ENCODE assay signal across 1 cellular context in genomic region chr15:84955089-84955848, GRCh38.
TF ChIP-seq lines count a peak whose summit lies in the region.

No MANE protein-coding gene starts in this region.

TF ChIP-seq in SK-N-SH treated with all-trans-retinoic acid at 6 μM for 48 hours, 23 proteins besides CTCF, POLR2A, EP300 and RAD21 (continued from another document):
- TF ChIP-seq POU6F1 (CRISPR knock-in tag; IDR thresholded peaks at IDR 0.05; ENCODE audit: borderline replicate concordance, low read depth) (no peak), TOX (CRISPR knock-in tag; IDR thresholded peaks at IDR 0.05; ENCODE audit: borderline replicate concordance) (no peak), GLIS3 (CRISPR knock-in tag; IDR thresholded peaks at IDR 0.05) (no peak), ZNF70 (CRISPR knock-in tag; IDR thresholded peaks at IDR 0.05) (no peak), ESRRG (CRISPR knock-in tag; IDR thresholded peaks at IDR 0.05) (no peak), CREB5 (CRISPR knock-in tag; IDR thresholded peaks at IDR 0.05; ENCODE audit: low read depth) (no peak), CSDC2 (CRISPR knock-in tag; IDR thresholded peaks at IDR 0.05) (no peak), TSHZ2 (CRISPR knock-in tag; IDR thresholded peaks at IDR 0.05) (no peak), ZC3H10 (CRISPR knock-in tag; IDR thresholded peaks at IDR 0.05) (no peak), CSRNP3 (CRISPR knock-in tag; IDR thresholded peaks at IDR 0.05) (no peak), PPARA (CRISPR knock-in tag; IDR thresholded peaks at IDR 0.05; ENCODE audit: borderline replicate concordance) (no peak)
